ENCODE assay signal across 1 cellular context in genomic region chr1:56222914-56223540, GRCh38.
TF ChIP-seq lines count a peak whose summit lies in the region.

No MANE protein-coding gene starts in this region.

TF ChIP-seq in GM12878, 131 proteins besides CTCF, POLR2A, EP300 and RAD21 (continued from another document):
- TF ChIP-seq, protein P1, sequence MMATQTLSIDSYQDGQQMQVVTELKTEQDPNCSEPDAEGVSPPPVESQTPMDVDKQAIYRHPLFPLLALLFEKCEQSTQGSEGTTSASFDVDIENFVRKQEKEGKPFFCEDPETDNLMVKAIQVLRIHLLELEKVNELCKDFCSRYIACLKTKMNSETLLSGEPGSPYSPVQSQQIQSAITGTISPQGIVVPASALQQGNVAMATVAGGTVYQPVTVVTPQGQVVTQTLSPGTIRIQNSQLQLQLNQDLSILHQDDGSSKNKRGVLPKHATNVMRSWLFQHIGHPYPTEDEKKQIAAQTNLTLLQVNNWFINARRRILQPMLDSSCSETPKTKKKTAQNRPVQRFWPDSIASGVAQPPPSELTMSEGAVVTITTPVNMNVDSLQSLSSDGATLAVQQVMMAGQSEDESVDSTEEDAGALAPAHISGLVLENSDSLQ (IDR thresholded peaks at IDR 0.05), result 0 out of 2 replicates have a peak, but pooled peaks have one; percentile 19
- TF ChIP-seq IKZF1 (conservative IDR thresholded peaks at IDR 0.05), result peak; percentile 79
- TF ChIP-seq DPF2 (IDR thresholded peaks at IDR 0.05), result peak; percentile 84
- TF ChIP-seq SREBF2 (IDR thresholded peaks at IDR 0.05; ENCODE audit: low read length), result no peak
- peak; percentile 24; the same call in 1 of the 2 replicates for TF ChIP-seq NR2C1 (IDR thresholded peaks at IDR 0.05)
- TF ChIP-seq IRF4 (IDR thresholded peaks at IDR 0.05; ENCODE audit: low read depth, low read length), result no peak
- no peak for TF ChIP-seq TCF7 (IDR thresholded peaks at IDR 0.05; ENCODE audit: borderline replicate concordance)
- TF ChIP-seq LARP7 (IDR thresholded peaks at IDR 0.05), result no peak
- no peak for TF ChIP-seq CHD4 (IDR thresholded peaks at IDR 0.05)
- peak; percentile 76 to 81 for TF ChIP-seq IKZF2 (IDR thresholded peaks at IDR 0.05)
- TF ChIP-seq ZNF207 (IDR thresholded peaks at IDR 0.05; ENCODE audit: borderline replicate concordance), result no peak
- TF ChIP-seq, protein P2, sequence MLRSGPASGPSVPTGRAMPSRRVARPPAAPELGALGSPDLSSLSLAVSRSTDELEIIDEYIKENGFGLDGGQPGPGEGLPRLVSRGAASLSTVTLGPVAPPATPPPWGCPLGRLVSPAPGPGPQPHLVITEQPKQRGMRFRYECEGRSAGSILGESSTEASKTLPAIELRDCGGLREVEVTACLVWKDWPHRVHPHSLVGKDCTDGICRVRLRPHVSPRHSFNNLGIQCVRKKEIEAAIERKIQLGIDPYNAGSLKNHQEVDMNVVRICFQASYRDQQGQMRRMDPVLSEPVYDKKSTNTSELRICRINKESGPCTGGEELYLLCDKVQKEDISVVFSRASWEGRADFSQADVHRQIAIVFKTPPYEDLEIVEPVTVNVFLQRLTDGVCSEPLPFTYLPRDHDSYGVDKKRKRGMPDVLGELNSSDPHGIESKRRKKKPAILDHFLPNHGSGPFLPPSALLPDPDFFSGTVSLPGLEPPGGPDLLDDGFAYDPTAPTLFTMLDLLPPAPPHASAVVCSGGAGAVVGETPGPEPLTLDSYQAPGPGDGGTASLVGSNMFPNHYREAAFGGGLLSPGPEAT (IDR thresholded peaks at IDR 0.05; ENCODE audit: low read depth), result peak; percentile 75
- TF ChIP-seq E4F1 (IDR thresholded peaks at IDR 0.05; ENCODE audit: borderline replicate concordance, partially characterized antibody), result no peak
- no peak for TF ChIP-seq MXI1 (IDR thresholded peaks at IDR 0.05; ENCODE audit: low read depth, low read length)
- no peak for TF ChIP-seq SRF (IDR thresholded peaks at IDR 0.05; ENCODE audit: low read depth in 2 of 2, low read length in 2 of 2)
- TF ChIP-seq NFXL1 (IDR thresholded peaks at IDR 0.05; ENCODE audit: borderline replicate concordance), result no peak
- no peak for TF ChIP-seq BHLHE40 (IDR thresholded peaks at IDR 0.05; ENCODE audit: borderline replicate concordance in 1 of 2, low read depth in 2 of 2, low read length in 1 of 2)
- 0 out of 2 replicates have a peak, but pooled peaks have one; percentile 32 for TF ChIP-seq ATF7 (IDR thresholded peaks at IDR 0.05; ENCODE audit: low read depth)
- TF ChIP-seq RBBP5 (conservative IDR thresholded peaks at IDR 0.05), result no peak
- 0 out of 2 replicates have a peak, but pooled peaks have one; percentile 22 for TF ChIP-seq BCL11A (IDR thresholded peaks at IDR 0.05; ENCODE audit: low read depth, low read length)
- peak; percentile 90 for TF ChIP-seq MTA2 (IDR thresholded peaks at IDR 0.05; ENCODE audit: low read depth)
- TF ChIP-seq POLR2AphosphoS5 (IDR thresholded peaks at IDR 0.05; ENCODE audit: low read length), result no peak
- TF ChIP-seq, protein P3, sequence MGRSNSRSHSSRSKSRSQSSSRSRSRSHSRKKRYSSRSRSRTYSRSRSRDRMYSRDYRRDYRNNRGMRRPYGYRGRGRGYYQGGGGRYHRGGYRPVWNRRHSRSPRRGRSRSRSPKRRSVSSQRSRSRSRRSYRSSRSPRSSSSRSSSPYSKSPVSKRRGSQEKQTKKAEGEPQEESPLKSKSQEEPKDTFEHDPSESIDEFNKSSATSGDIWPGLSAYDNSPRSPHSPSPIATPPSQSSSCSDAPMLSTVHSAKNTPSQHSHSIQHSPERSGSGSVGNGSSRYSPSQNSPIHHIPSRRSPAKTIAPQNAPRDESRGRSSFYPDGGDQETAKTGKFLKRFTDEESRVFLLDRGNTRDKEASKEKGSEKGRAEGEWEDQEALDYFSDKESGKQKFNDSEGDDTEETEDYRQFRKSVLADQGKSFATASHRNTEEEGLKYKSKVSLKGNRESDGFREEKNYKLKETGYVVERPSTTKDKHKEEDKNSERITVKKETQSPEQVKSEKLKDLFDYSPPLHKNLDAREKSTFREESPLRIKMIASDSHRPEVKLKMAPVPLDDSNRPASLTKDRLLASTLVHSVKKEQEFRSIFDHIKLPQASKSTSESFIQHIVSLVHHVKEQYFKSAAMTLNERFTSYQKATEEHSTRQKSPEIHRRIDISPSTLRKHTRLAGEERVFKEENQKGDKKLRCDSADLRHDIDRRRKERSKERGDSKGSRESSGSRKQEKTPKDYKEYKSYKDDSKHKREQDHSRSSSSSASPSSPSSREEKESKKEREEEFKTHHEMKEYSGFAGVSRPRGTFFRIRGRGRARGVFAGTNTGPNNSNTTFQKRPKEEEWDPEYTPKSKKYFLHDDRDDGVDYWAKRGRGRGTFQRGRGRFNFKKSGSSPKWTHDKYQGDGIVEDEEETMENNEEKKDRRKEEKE (IDR thresholded peaks at IDR 0.05), result no peak
- TF ChIP-seq, protein P4, sequence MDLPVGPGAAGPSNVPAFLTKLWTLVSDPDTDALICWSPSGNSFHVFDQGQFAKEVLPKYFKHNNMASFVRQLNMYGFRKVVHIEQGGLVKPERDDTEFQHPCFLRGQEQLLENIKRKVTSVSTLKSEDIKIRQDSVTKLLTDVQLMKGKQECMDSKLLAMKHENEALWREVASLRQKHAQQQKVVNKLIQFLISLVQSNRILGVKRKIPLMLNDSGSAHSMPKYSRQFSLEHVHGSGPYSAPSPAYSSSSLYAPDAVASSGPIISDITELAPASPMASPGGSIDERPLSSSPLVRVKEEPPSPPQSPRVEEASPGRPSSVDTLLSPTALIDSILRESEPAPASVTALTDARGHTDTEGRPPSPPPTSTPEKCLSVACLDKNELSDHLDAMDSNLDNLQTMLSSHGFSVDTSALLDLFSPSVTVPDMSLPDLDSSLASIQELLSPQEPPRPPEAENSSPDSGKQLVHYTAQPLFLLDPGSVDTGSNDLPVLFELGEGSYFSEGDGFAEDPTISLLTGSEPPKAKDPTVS (IDR thresholded peaks at IDR 0.05; ENCODE audit: low read depth, low read length), result no peak
- TF ChIP-seq, protein P5, sequence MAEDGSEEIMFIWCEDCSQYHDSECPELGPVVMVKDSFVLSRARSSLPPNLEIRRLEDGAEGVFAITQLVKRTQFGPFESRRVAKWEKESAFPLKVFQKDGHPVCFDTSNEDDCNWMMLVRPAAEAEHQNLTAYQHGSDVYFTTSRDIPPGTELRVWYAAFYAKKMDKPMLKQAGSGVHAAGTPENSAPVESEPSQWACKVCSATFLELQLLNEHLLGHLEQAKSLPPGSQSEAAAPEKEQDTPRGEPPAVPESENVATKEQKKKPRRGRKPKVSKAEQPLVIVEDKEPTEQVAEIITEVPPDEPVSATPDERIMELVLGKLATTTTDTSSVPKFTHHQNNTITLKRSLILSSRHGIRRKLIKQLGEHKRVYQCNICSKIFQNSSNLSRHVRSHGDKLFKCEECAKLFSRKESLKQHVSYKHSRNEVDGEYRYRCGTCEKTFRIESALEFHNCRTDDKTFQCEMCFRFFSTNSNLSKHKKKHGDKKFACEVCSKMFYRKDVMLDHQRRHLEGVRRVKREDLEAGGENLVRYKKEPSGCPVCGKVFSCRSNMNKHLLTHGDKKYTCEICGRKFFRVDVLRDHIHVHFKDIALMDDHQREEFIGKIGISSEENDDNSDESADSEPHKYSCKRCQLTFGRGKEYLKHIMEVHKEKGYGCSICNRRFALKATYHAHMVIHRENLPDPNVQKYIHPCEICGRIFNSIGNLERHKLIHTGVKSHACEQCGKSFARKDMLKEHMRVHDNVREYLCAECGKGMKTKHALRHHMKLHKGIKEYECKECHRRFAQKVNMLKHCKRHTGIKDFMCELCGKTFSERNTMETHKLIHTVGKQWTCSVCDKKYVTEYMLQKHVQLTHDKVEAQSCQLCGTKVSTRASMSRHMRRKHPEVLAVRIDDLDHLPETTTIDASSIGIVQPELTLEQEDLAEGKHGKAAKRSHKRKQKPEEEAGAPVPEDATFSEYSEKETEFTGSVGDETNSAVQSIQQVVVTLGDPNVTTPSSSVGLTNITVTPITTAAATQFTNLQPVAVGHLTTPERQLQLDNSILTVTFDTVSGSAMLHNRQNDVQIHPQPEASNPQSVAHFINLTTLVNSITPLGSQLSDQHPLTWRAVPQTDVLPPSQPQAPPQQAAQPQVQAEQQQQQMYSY (CRISPR knock-in tag; IDR thresholded peaks at IDR 0.05), result no peak
- 0 out of 2 replicates have a peak, but pooled peaks have one; percentile 25 for TF ChIP-seq NBN (IDR thresholded peaks at IDR 0.05)
- no peak; the same call in 1 of the 2 replicates for TF ChIP-seq BMI1 (IDR thresholded peaks at IDR 0.05; ENCODE audit: borderline replicate concordance)
- no peak for TF ChIP-seq SREBF1 (IDR thresholded peaks at IDR 0.05; ENCODE audit: low read length)
- peak; percentile 83; the same call in 1 of the 2 replicates for TF ChIP-seq SPI1 (IDR thresholded peaks at IDR 0.05; ENCODE audit: borderline replicate concordance, insufficient read depth, low read depth, low read length)
- TF ChIP-seq JUND (IDR thresholded peaks at IDR 0.05; ENCODE audit: low read depth, low read length), result no peak
- no peak for TF ChIP-seq EED (IDR thresholded peaks at IDR 0.05; ENCODE audit: low read depth)
- TF ChIP-seq, protein P6, sequence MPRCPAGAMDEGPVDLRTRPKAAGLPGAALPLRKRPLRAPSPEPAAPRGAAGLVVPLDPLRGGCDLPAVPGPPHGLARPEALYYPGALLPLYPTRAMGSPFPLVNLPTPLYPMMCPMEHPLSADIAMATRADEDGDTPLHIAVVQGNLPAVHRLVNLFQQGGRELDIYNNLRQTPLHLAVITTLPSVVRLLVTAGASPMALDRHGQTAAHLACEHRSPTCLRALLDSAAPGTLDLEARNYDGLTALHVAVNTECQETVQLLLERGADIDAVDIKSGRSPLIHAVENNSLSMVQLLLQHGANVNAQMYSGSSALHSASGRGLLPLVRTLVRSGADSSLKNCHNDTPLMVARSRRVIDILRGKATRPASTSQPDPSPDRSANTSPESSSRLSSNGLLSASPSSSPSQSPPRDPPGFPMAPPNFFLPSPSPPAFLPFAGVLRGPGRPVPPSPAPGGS (IDR thresholded peaks at IDR 0.05; ENCODE audit: borderline replicate concordance, insufficient read depth, low read depth, low read length, poor library complexity, severe bottlenecking), result no peak
- TF ChIP-seq NR2F1 (conservative IDR thresholded peaks at IDR 0.05), result peak; percentile 85
- TF ChIP-seq, protein P7, sequence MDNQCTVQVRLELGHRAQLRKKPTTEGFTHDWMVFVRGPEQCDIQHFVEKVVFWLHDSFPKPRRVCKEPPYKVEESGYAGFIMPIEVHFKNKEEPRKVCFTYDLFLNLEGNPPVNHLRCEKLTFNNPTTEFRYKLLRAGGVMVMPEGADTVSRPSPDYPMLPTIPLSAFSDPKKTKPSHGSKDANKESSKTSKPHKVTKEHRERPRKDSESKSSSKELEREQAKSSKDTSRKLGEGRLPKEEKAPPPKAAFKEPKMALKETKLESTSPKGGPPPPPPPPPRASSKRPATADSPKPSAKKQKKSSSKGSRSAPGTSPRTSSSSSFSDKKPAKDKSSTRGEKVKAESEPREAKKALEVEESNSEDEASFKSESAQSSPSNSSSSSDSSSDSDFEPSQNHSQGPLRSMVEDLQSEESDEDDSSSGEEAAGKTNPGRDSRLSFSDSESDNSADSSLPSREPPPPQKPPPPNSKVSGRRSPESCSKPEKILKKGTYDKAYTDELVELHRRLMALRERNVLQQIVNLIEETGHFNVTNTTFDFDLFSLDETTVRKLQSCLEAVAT (IDR thresholded peaks at IDR 0.05), result no peak
- no peak for TF ChIP-seq CEBPB (IDR thresholded peaks at IDR 0.05; ENCODE audit: borderline replicate concordance in 1 of 2, low read depth in 2 of 2, low read length in 2 of 2)
- no peak for TF ChIP-seq CBFB (IDR thresholded peaks at IDR 0.05; ENCODE audit: low read depth)
